In genomic region chr2:191790737-191791136, GRCh38 we compare ENCODE assay signal across 2 cellular contexts.
TF ChIP-seq lines count a peak whose summit lies in the region.

No MANE protein-coding gene starts in this region.

TF ChIP-seq in K562, 482 proteins besides CTCF, POLR2A, EP300 and RAD21 (continued from another document):
- TF ChIP-seq, protein P1, sequence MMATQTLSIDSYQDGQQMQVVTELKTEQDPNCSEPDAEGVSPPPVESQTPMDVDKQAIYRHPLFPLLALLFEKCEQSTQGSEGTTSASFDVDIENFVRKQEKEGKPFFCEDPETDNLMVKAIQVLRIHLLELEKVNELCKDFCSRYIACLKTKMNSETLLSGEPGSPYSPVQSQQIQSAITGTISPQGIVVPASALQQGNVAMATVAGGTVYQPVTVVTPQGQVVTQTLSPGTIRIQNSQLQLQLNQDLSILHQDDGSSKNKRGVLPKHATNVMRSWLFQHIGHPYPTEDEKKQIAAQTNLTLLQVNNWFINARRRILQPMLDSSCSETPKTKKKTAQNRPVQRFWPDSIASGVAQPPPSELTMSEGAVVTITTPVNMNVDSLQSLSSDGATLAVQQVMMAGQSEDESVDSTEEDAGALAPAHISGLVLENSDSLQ (IDR thresholded peaks at IDR 0.05) = no peak
- TF ChIP-seq RCOR1 (IDR thresholded peaks at IDR 0.05; ENCODE audit: borderline replicate concordance in 1 of 2, low read depth in 2 of 2, low read length in 2 of 2) (peak in 1 of 2 experiments; percentile 53; a peak in 2 of 4 replicates), HDGF (IDR thresholded peaks at IDR 0.05) (no peak)

TF ChIP-seq in SK-N-SH treated with all-trans-retinoic acid at 6 μM for 48 hours, 23 proteins besides CTCF, POLR2A, EP300 and RAD21:
- TF ChIP-seq, protein P2, sequence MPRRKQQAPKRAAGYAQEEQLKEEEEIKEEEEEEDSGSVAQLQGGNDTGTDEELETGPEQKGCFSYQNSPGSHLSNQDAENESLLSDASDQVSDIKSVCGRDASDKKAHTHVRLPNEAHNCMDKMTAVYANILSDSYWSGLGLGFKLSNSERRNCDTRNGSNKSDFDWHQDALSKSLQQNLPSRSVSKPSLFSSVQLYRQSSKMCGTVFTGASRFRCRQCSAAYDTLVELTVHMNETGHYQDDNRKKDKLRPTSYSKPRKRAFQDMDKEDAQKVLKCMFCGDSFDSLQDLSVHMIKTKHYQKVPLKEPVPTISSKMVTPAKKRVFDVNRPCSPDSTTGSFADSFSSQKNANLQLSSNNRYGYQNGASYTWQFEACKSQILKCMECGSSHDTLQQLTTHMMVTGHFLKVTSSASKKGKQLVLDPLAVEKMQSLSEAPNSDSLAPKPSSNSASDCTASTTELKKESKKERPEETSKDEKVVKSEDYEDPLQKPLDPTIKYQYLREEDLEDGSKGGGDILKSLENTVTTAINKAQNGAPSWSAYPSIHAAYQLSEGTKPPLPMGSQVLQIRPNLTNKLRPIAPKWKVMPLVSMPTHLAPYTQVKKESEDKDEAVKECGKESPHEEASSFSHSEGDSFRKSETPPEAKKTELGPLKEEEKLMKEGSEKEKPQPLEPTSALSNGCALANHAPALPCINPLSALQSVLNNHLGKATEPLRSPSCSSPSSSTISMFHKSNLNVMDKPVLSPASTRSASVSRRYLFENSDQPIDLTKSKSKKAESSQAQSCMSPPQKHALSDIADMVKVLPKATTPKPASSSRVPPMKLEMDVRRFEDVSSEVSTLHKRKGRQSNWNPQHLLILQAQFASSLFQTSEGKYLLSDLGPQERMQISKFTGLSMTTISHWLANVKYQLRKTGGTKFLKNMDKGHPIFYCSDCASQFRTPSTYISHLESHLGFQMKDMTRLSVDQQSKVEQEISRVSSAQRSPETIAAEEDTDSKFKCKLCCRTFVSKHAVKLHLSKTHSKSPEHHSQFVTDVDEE (CRISPR knock-in tag; IDR thresholded peaks at IDR 0.05) = no peak
- no peak for TF ChIP-seq BACH2 (CRISPR knock-in tag; IDR thresholded peaks at IDR 0.05; ENCODE audit: borderline replicate concordance)
- no peak for TF ChIP-seq GLIS3 (CRISPR knock-in tag; IDR thresholded peaks at IDR 0.05)
- TF ChIP-seq, protein P3, sequence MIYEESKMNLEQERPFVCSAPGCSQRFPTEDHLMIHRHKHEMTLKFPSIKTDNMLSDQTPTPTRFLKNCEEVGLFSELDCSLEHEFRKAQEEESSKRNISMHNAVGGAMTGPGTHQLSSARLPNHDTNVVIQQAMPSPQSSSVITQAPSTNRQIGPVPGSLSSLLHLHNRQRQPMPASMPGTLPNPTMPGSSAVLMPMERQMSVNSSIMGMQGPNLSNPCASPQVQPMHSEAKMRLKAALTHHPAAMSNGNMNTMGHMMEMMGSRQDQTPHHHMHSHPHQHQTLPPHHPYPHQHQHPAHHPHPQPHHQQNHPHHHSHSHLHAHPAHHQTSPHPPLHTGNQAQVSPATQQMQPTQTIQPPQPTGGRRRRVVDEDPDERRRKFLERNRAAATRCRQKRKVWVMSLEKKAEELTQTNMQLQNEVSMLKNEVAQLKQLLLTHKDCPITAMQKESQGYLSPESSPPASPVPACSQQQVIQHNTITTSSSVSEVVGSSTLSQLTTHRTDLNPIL (CRISPR knock-in tag; IDR thresholded peaks at IDR 0.05; ENCODE audit: low read depth) = no peak
TF ChIP-seq in SK-N-SH treated with all-trans-retinoic acid at 6 μM for 48 hours: peak in this region for 0.
